Comparison of ENCODE assay signal across 24 cellular contexts in the genomic region with DNA sequence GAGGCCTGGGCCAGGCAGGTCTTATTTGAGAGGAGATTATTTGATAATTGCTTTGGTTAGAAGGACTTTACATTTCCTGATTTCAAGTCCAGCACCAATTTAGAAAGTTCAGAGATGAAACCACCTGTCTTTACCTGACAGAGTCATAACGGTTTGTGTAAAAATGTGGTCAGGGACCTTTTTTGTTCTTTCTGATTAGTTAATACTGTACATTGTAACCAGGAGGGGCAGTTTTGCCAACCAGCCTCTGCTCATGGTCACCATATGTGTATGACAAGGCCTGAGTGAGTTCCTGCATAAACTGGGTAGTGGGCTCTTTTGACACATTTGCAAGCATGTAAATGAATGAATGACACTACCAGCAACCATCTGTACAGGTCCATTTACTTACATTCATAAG. TPM values are rescaled to one million over a fixed set of nuclear protein-coding genes. Genes with fewer than 3 reads are reported as not detected.
DNase-seq lines count a peak whose midpoint lies in the region; ATAC-seq, FAIRE-seq and TF ChIP-seq lines count a peak whose summit lies in the region.
"Had no signal": no experiment of that assay in that cellular context is flagged by ENCODE, and none has a peak within 500 bp of the region (broad histone marks: within the 10 kb centered on the region; RNA-seq: fewer than 3 reads in every experiment).

No MANE protein-coding gene starts in this region.

- H3K9ac ChIP-seq in GM12878 (ENCODE audit: control insufficient read depth, insufficient read depth, low read length), result no peak overlapping the region
- H3K9ac ChIP-seq: BLaER1 had no signal

- in situ Hi-C loops in GM12878 (cut with MboI), result no loop called here

- TF ChIP-seq EP300 in GM12878 (IDR thresholded peaks at IDR 0.05; ENCODE audit: borderline replicate concordance in 1 of 2, control insufficient read depth in 1 of 2, low read depth in 2 of 2, low read length in 2 of 2), result no peak

- ATAC-seq in HG02610 (IDR thresholded peaks at IDR 0.05; ENCODE audit: unreplicated experiment), result peak; percentile 69
- peak; percentile 40; the same call in 2 of the 3 replicates for ATAC-seq in GM12878
- no peak for ATAC-seq in GM18861 (IDR thresholded peaks at IDR 0.05; ENCODE audit: unreplicated experiment)

- POLR2A ChIA-PET in GM12878 (lab: Charles Lee), result no interaction called here

- H3K4me1 ChIP-seq in GM12878 (ENCODE audit: control insufficient read depth, insufficient read depth, low read length), result peaks cover 4% of the 10 kb centered on the region; the same call in 1 of the 2 replicates
- H3K4me1 ChIP-seq: BE2C had no signal

- no peak overlapping the region for H3K27ac ChIP-seq in GM12878 (ENCODE audit: control insufficient read depth, insufficient read depth)
- H3K27ac ChIP-seq: BLaER1 had no signal

- RAD21 ChIA-PET in GM12878 (lab: Charles Lee; ENCODE audit: unreplicated experiment), result no interaction called here

- DNase-seq in GM12891 (ENCODE audit: insufficient read length, low spot score), result no peak
- DNase-seq in GM12878 (ENCODE audit: low read depth, low spot score), result no peak
- DNase-seq in NCI-H510A (lab: John Stamatoyannopoulos, UW), result no peak
- no peak for DNase-seq in UCSD-AML1 (lab: John Stamatoyannopoulos, UW; ENCODE audit: unreplicated experiment)
- DNase-seq: 8988T; ACHN; BE2C; C1 segment of cervical spinal cord; CD4-positive, alpha-beta memory T cell; CD4-positive, CD25-positive, alpha-beta regulatory T cell; CD8-positive, alpha-beta memory T cell; COR-L47; DMS 273 treated with DMSO at 0.1 percent for 48 hours; DMS153; DMS53; DMS79; DND-41; EL; GDM1 had no signal

- H3K27me3 ChIP-seq in GM12878 (replicated peaks in 1 of 2; ENCODE audit: control insufficient read depth in 2 of 2, insufficient read depth in 2 of 2, low read length in 1 of 2), result no peaks in the 10 kb centered on the region
- H3K27me3 ChIP-seq: BLaER1 had no signal

- SMC1A ChIA-PET in GM12878 (lab: Charles Lee; ENCODE audit: uncharacterized antibody, unreplicated experiment), result no interaction called here

- H3K4me2 ChIP-seq in GM12878 (ENCODE audit: control insufficient read depth, insufficient read depth), result no peak overlapping the region
- H3K4me2 ChIP-seq: BLaER1 had no signal

- intact Hi-C loops in GM12878 (cut with micrococcal nuclease; ENCODE audit: unreplicated experiment), result no loop called here

- BruUV-seq in GM12878 (replicated peaks; lab: Mats Ljungman, UMichigan), result no TSS peak

- H4K20me1 ChIP-seq in GM12878 (ENCODE audit: control insufficient read depth, insufficient read depth), result no peaks in the 10 kb centered on the region
- H4K20me1 ChIP-seq: BLaER1 had no signal

- H3K36me3 ChIP-seq in GM12878 (ENCODE audit: control insufficient read depth in 2 of 2, insufficient read depth in 2 of 2, low read length in 1 of 2), result no peaks in the 10 kb centered on the region
- H3K36me3 ChIP-seq: BE2C had no signal

- H2AFZ ChIP-seq in GM12878 (ENCODE audit: control insufficient read depth, low read depth, low read length), result no peak overlapping the region

- CTCF ChIA-PET in GM12878 (lab: Yijun Ruan, JAX), result no interaction called here

- TF ChIP-seq POLR2A in GM12891 (IDR thresholded peaks at IDR 0.05; ENCODE audit: low read depth, low read length) (no peak), GM12878 (IDR thresholded peaks at IDR 0.05; ENCODE audit: low read depth, low read length) (no peak)

- no peaks in the 10 kb centered on the region for H3K79me2 ChIP-seq in GM12878 (ENCODE audit: control insufficient read depth, insufficient read depth, low read length)

- no peak overlapping the region for H3K4me3 ChIP-seq in GM12878
- H3K4me3 ChIP-seq: BLaER1 had no signal

- TF ChIP-seq CTCF in GM12878 (IDR thresholded peaks at IDR 0.05 in 2 of 3, conservative IDR thresholded peaks at IDR 0.05 in 1 of 3; ENCODE audit: control insufficient read depth in 2 of 3, extremely low read depth in 1 of 3, insufficient read depth in 1 of 3, low read depth in 3 of 3, low read length in 3 of 3), result no peak

- FAIRE-seq in GM12891 (lab: Jason Lieb, UNC), result peak; percentile 69
- FAIRE-seq in GM12878 (lab: Jason Lieb, UNC), result no peak
- FAIRE-seq: A204.1, GM19239 had no signal

- no peaks in the 10 kb centered on the region for H3K9me3 ChIP-seq in GM12878 (replicated peaks; ENCODE audit: control insufficient read depth, insufficient read depth, low read length)
- H3K9me3 ChIP-seq: BE2C, BLaER1 had no signal

- TF ChIP-seq RAD21 in GM12878 (IDR thresholded peaks at IDR 0.05; ENCODE audit: insufficient read depth, low read depth, low read length), result no peak

- 0% methylated on average over 1 of the region's 1 CpG for whole genome bisulfite sequencing in GM12878 (ENCODE audit: insufficient coverage, insufficient replicate concordance, low lambda C conversion rate, missing lambda C conversion rate)

TF ChIP-seq in GM12891, 5 proteins besides CTCF, POLR2A, EP300 and RAD21:
- TF ChIP-seq POLR2AphosphoS5 (IDR thresholded peaks at IDR 0.05; ENCODE audit: low read depth, low read length) (no peak), PAX5 (IDR thresholded peaks at IDR 0.05; ENCODE audit: insufficient read depth, low read length, severe bottlenecking) (no peak), SPI1 (IDR thresholded peaks at IDR 0.05; ENCODE audit: low read depth, low read length) (no peak), TAF1 (IDR thresholded peaks at IDR 0.05; ENCODE audit: low read depth, low read length) (no peak), POU2F2 (IDR thresholded peaks at IDR 0.05; ENCODE audit: low read depth, low read length) (no peak)

TF ChIP-seq in GM12878, 131 proteins besides CTCF, POLR2A, EP300 and RAD21:
- TF ChIP-seq RUNX3 (IDR thresholded peaks at IDR 0.05; ENCODE audit: low read length), result 0 out of 2 replicates have a peak, but pooled peaks have one; percentile 5
- no peak for TF ChIP-seq BMI1 (IDR thresholded peaks at IDR 0.05; ENCODE audit: borderline replicate concordance)

RNA-seq across cellular contexts. Expression of a gene that starts 55.8 kb away (rescaled TPM):
- polyA plus RNA-seq in GM12891 (2012; ENCODE audit: low read depth, missing spikeins), result 3.2 TPM
- total RNA-seq in GM12878 (2013; cell fraction: nucleolus; rRNA removed), result 7.9 and 8.0 TPM in 2 replicates
- total RNA-seq in GM12878 (2014; rRNA removed), result 5.9 and 6.9 TPM in 2 replicates
- total RNA-seq in GM12878 (2014; rRNA removed; fragmentation: Illumina TruSeq; extraction: Trizol), result 5.2 and 6.4 TPM in 2 replicates
- 10.6 and 12.4 TPM in 2 replicates for total RNA-seq in GM12878 (2021)
- 1.6 TPM for polyA plus RNA-seq in GM12878 (2011; ENCODE audit: low read depth)
- 2.7 and 3.1 TPM in 2 replicates for polyA plus RNA-seq in GM12878 (2011; rRNA removed)
- polyA plus RNA-seq in GM12878 (2011; cell fraction: cytosol; rRNA removed), result 3.5 and 4.2 TPM in 2 replicates
- 2.3 and 3.6 TPM in 2 replicates for polyA plus RNA-seq in GM12878 (2011; cell fraction: nucleus; rRNA removed)
- 2.8 and 3.0 TPM in 2 replicates for polyA plus RNA-seq in GM12878 (2012)
- 6.4 and 8.2 TPM in 2 replicates for polyA plus RNA-seq in GM12878 (2014; fragmentation: Illumina TruSeq; extraction: Trizol)
- polyA plus RNA-seq in GM12878 (2014; fragmentation: Nextera tagmentation; extraction: Ambion mirVana), result 1 to 10 TPM in 1 of 2 experiments, under 1 TPM in 1; 0.71 to 1.2 TPM
- polyA plus RNA-seq in GM12878 (2014; rRNA removed), result 6.2 and 6.4 TPM in 2 replicates
- 10 to 100 TPM; 11.5 to 12.9 TPM for polyA plus RNA-seq in GM12878 (2016; fragmentation: Nextera tagmentation; extraction: Ambion mirVana)
- polyA minus RNA-seq in GM12878 (2011; rRNA and poly(A)+ RNA removed), result 3.7 and 4.0 TPM in 2 replicates
- polyA minus RNA-seq in GM12878 (2011; cell fraction: cytosol; rRNA and poly(A)+ RNA removed), result 2.7 and 3.3 TPM in 2 replicates
- 1.2 and 1.6 TPM in 2 replicates for polyA minus RNA-seq in GM12878 (2011; cell fraction: nucleus; rRNA and poly(A)+ RNA removed)
